In genomic region chr3:44476963-44477311, GRCh38 we compare ENCODE assay signal across 8 cellular contexts. TPM values are rescaled to one million over a fixed set of nuclear protein-coding genes. Genes with fewer than 3 reads are reported as not detected.
DNase-seq lines count a peak whose midpoint lies in the region; TF ChIP-seq lines count a peak whose summit lies in the region.

No MANE protein-coding gene starts in this region.

- H3K36me3 Mint-ChIP-seq in CD8-positive, alpha-beta memory T cell = peaks cover 0 to 8% (median 0%) of the 10 kb centered on the region in 3 donors
- H3K36me3 Mint-ChIP-seq in osteocyte (ENCODE audit: unreplicated experiment) = no peaks in the 10 kb centered on the region

- no peaks in the 10 kb centered on the region for H3K36me3 ChIP-seq in CD8-positive, alpha-beta memory T cell (ENCODE audit: insufficient read depth, low read length)
- no peaks in the 10 kb centered on the region for H3K36me3 ChIP-seq in OCI-LY7 (ENCODE audit: insufficient read depth, low read length)

- H3K4me1 ChIP-seq in CD8-positive, alpha-beta memory T cell (ENCODE audit: insufficient read depth, low read length) = peaks cover 24% of the 10 kb centered on the region
- H3K4me1 ChIP-seq in OCI-LY7 (ENCODE audit: insufficient read depth, low read length, poor library complexity, severe bottlenecking) = peaks cover 13% of the 10 kb centered on the region

- peaks cover 9% of the 10 kb centered on the region; the same call in 1 of the 2 replicates for H3K79me2 ChIP-seq in OCI-LY7 (ENCODE audit: insufficient read depth, low read depth, low read length)

- H3K27ac Mint-ChIP-seq in CD8-positive, alpha-beta memory T cell = peak overlapping the region in 7 of 8 donors; percentile 61 to 95 (median 85)
- H3K27ac Mint-ChIP-seq in osteocyte (ENCODE audit: unreplicated experiment) = peak overlapping the region; percentile 83

- H2AFZ ChIP-seq in OCI-LY7 (ENCODE audit: low read length) = peak overlapping the region; percentile 75

- H3K9me3 Mint-ChIP-seq in CD8-positive, alpha-beta memory T cell = no peaks in the 10 kb centered on the region
- no peaks in the 10 kb centered on the region for H3K9me3 Mint-ChIP-seq in osteocyte (ENCODE audit: unreplicated experiment)

- no peak for DNase-seq in CD8-positive, alpha-beta memory T cell
- no peak for DNase-seq in OCI-LY7 (ENCODE audit: low spot score)
- DNase-seq in epithelial cell of prostate (ENCODE audit: low read depth, low spot score) = no peak
- no peak for DNase-seq in osteocyte (ENCODE audit: extremely low spot score, unreplicated experiment)
- DNase-seq in NCI-H1417 treated with DMSO at 0.1 percent for 48 hours (lab: John Stamatoyannopoulos, UW) = no peak
- no peak for DNase-seq in head of caudate nucleus
- DNase-seq in Ammon's horn (ENCODE audit: low spot score) = no peak
- DNase-seq in NCI-H345 treated with DMSO at 0.1 percent for 48 hours (lab: John Stamatoyannopoulos, UW; ENCODE audit: unreplicated experiment) = no peak

- TF ChIP-seq CTCF in OCI-LY7 (conservative IDR thresholded peaks at IDR 0.05; ENCODE audit: low read length) (no peak), osteocyte (IDR thresholded peaks at IDR 0.05) (no peak)

- intact Hi-C loops in OCI-LY7 (cut with micrococcal nuclease; ENCODE audit: unreplicated experiment) (loop anchor here (2.0 kb wide), 1 partner anchor 34 kb away; no protein-coding TSS in a partner anchor), head of caudate nucleus (cut with DNase I) (loop anchor here (2.0 kb wide), 1 partner anchor 34 kb away; no protein-coding TSS in a partner anchor)

- no peaks in the 10 kb centered on the region for H3K9me2 ChIP-seq in OCI-LY7 (ENCODE audit: insufficient read depth, low read length)

- POLR2A ChIA-PET in CD8-positive, alpha-beta memory T cell (lab: Charles Lee) = interaction anchor here (0.7 kb wide), 1 partner anchor 37 kb away, joined by 6 read pairs; no protein-coding TSS in a partner anchor
- POLR2A ChIA-PET in OCI-LY7 (lab: Charles Lee) = interaction anchor here (0.7 kb wide), 2 partner anchors 68 to 592 kb away, joined by 3 read pairs; no protein-coding TSS in a partner anchor

- peaks cover 35 to 57% (median 54%) of the 10 kb centered on the region in 3 donors for H3K4me1 Mint-ChIP-seq in CD8-positive, alpha-beta memory T cell
- peaks cover 34% of the 10 kb centered on the region for H3K4me1 Mint-ChIP-seq in osteocyte (ENCODE audit: unreplicated experiment)

- CTCF ChIA-PET in CD8-positive, alpha-beta memory T cell (lab: Charles Lee) = interaction anchor here (0.9 kb wide), 1 partner anchor 14 kb away, joined by 3 read pairs; no protein-coding TSS in a partner anchor
- CTCF ChIA-PET in OCI-LY7 (lab: Charles Lee; ENCODE audit: unreplicated experiment) = no interaction called here

- BruUV-seq in OCI-LY7 (replicated peaks; lab: Mats Ljungman, UMichigan) = TSS peak; percentile 72

- H3K9me3 ChIP-seq in CD8-positive, alpha-beta memory T cell (ENCODE audit: low read length) = no peaks in the 10 kb centered on the region
- no peaks in the 10 kb centered on the region for H3K9me3 ChIP-seq in OCI-LY7 (ENCODE audit: low read length)

- H4K20me1 ChIP-seq in OCI-LY7 (ENCODE audit: insufficient read depth, low read length) = no peaks in the 10 kb centered on the region

- peak overlapping the region; percentile 81 for H3K4me2 ChIP-seq in OCI-LY7 (ENCODE audit: low read length)

- H3K4me3 Mint-ChIP-seq in CD8-positive, alpha-beta memory T cell = peak overlapping the region; percentile 87 to 94 (median 93)
- peak overlapping the region; percentile 90 for H3K4me3 Mint-ChIP-seq in osteocyte (ENCODE audit: unreplicated experiment)

- H3K27me3 Mint-ChIP-seq in CD8-positive, alpha-beta memory T cell = no peaks in the 10 kb centered on the region
- no peaks in the 10 kb centered on the region for H3K27me3 Mint-ChIP-seq in osteocyte (ENCODE audit: unreplicated experiment)

- H3K27me3 ChIP-seq in CD8-positive, alpha-beta memory T cell (ENCODE audit: insufficient read depth, low read length, poor library complexity, severe bottlenecking) = no peaks in the 10 kb centered on the region

- H3K4me3 ChIP-seq in CD8-positive, alpha-beta memory T cell (ENCODE audit: low read length) = peak overlapping the region; percentile 78
- peak overlapping the region; percentile 73 for H3K4me3 ChIP-seq in OCI-LY7 (ENCODE audit: low read depth, low read length, poor library complexity, severe bottlenecking)

- peak overlapping the region; percentile 64 for H3K27ac ChIP-seq in CD8-positive, alpha-beta memory T cell (ENCODE audit: low read depth, low read length)
- H3K27ac ChIP-seq in OCI-LY7 (ENCODE audit: low read depth, low read length, poor library complexity, severe bottlenecking) = no peak overlapping the region
- peak overlapping the region; percentile 5 for H3K27ac ChIP-seq in epithelial cell of prostate

RNA-seq across cellular contexts. Expression of gene ZNF445, which starts 0.5 kb away (rescaled TPM):
- total RNA-seq in CD8-positive, alpha-beta memory T cell = 10 to 100 TPM; 15.8 to 16.2 TPM
- polyA plus RNA-seq in CD8-positive, alpha-beta memory T cell = 3.2 TPM
- total RNA-seq in OCI-LY7 (2014; rRNA removed; shearing (Covaris generic)) = 3.4 TPM in 2 replicates
- total RNA-seq in OCI-LY7 (2022) = 11.7 and 13.4 TPM in 2 replicates
- total RNA-seq in osteocyte = 26.1 and 28.2 TPM in 2 replicates
